Comparison of ENCODE assay signal across 9 cellular contexts in the genomic region with DNA sequence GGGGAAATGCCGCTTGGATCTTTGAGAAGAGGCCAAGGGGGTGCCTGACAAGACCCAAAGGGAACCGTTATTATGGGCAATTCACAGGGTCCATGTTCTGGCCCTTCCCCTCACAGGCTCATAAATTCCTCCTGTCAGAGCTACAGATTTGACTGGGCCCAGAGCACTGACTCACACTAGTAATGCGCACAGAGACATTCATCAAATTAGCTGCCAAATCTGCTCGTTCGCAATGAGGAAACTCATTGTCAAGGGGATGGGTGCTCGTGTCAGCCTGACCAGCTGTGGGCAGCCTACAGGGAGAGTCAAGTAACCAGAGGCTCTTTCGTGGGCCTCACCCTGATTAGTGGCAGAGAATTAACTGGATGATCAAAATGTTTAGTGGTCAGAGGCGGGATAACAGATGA.
DNase-seq lines count a peak whose midpoint lies in the region; ATAC-seq and TF ChIP-seq lines count a peak whose summit lies in the region.
"Had no signal": no experiment of that assay in that cellular context is flagged by ENCODE, and none has a peak within 500 bp of the region (broad histone marks: within the 10 kb centered on the region; RNA-seq: fewer than 3 reads in every experiment).

No MANE protein-coding gene starts in this region.

- peak overlapping the region in 1 of 2 donors; percentile 23 for H3K9ac ChIP-seq in colonic mucosa (ENCODE audit: low read depth in 2 of 2, low read length in 2 of 2)

- H3K27me3 ChIP-seq in colonic mucosa = no peaks in the 10 kb centered on the region

- DNase-seq in stimulated activated naive CD8-positive, alpha-beta T cell treated with anti-CD3 and anti-CD28 coated beads, Interleukin-15, amount 100 ng/mL, for 72 hours = no peak
- no peak for DNase-seq in stimulated activated naive CD8-positive, alpha-beta T cell treated with anti-CD3 and anti-CD28 coated beads, Interleukin-15, Interleukin-2, amounts not matched to agents 100 U/mL and 50 U/mL, for 24 hours
- DNase-seq in colonic mucosa (peak; percentile 60), CD14-positive monocyte (ENCODE audit: low spot score) (no peak), SKM-1 (lab: John Stamatoyannopoulos, UW; ENCODE audit: unreplicated experiment) (no peak), D341Med (ENCODE audit: low spot score) (no peak)
- no peak for DNase-seq in stimulated activated effector memory CD8-positive, alpha-beta T cell treated with anti-CD3 and anti-CD28 coated beads, Interleukin-12 subunit alpha, Interleukin-12 subunit beta, amount 100 ng/mL, for 72 hours (ENCODE audit: low spot score in 2 of 2)

- peak overlapping the region; percentile 77 for H3K27ac ChIP-seq in colonic mucosa

- H3K4me3 Mint-ChIP-seq in stimulated activated naive CD8-positive, alpha-beta T cell treated with anti-CD3 and anti-CD28 coated beads, Interleukin-15, amount 100 ng/mL, for 72 hours = no peak overlapping the region
- H3K4me3 Mint-ChIP-seq in stimulated activated effector memory CD8-positive, alpha-beta T cell treated with anti-CD3 and anti-CD28 coated beads, Interleukin-12 subunit alpha, Interleukin-12 subunit beta, amount 100 ng/mL, for 72 hours = no peak overlapping the region
- no peak overlapping the region for H3K4me3 Mint-ChIP-seq in CD14-positive monocyte
- H3K4me3 Mint-ChIP-seq: nephron had no signal

- no peak for TF ChIP-seq CTCF in colonic mucosa (IDR thresholded peaks at IDR 0.05)
- no peak for TF ChIP-seq CTCF in CD14-positive monocyte (IDR thresholded peaks at IDR 0.05)

- H3K4me1 Mint-ChIP-seq in stimulated activated naive CD8-positive, alpha-beta T cell treated with anti-CD3 and anti-CD28 coated beads, Interleukin-15, amount 100 ng/mL, for 72 hours = no peaks in the 10 kb centered on the region
- H3K4me1 Mint-ChIP-seq in stimulated activated effector memory CD8-positive, alpha-beta T cell treated with anti-CD3 and anti-CD28 coated beads, Interleukin-12 subunit alpha, Interleukin-12 subunit beta, amount 100 ng/mL, for 72 hours = no peaks in the 10 kb centered on the region
- peaks cover 2% of the 10 kb centered on the region for H3K4me1 Mint-ChIP-seq in CD14-positive monocyte

- no peak overlapping the region for H3K27ac Mint-ChIP-seq in stimulated activated naive CD8-positive, alpha-beta T cell treated with anti-CD3 and anti-CD28 coated beads, Interleukin-15, amount 100 ng/mL, for 72 hours
- H3K27ac Mint-ChIP-seq in stimulated activated effector memory CD8-positive, alpha-beta T cell treated with anti-CD3 and anti-CD28 coated beads, Interleukin-12 subunit alpha, Interleukin-12 subunit beta, amount 100 ng/mL, for 72 hours = no peak overlapping the region
- peak overlapping the region in 2 of 7 donors; percentile 58 to 66 for H3K27ac Mint-ChIP-seq in CD14-positive monocyte
- H3K27ac Mint-ChIP-seq: nephron had no signal

- intact Hi-C loops in colonic mucosa (cut with DNase I) (no loop called here), CD14-positive monocyte (cut with micrococcal nuclease) (no loop called here)

- H3K4me3 ChIP-seq in colonic mucosa = no peak overlapping the region

- H3K4me1 ChIP-seq in colonic mucosa = peaks cover 9% of the 10 kb centered on the region

- no peaks in the 10 kb centered on the region for H3K36me3 ChIP-seq in colonic mucosa

- peak; percentile 31 for ATAC-seq in stimulated activated naive CD8-positive, alpha-beta T cell treated with anti-CD3 and anti-CD28 coated beads, Interleukin-15, amount 100 ng/mL, for 72 hours
- ATAC-seq in stimulated activated naive CD8-positive, alpha-beta T cell treated with anti-CD3 and anti-CD28 coated beads, Interleukin-15, Interleukin-2, amounts not matched to agents 100 U/mL and 50 U/mL, for 24 hours = no peak
- ATAC-seq in HG03520 (IDR thresholded peaks at IDR 0.05; ENCODE audit: unreplicated experiment) = peak; percentile 27
- peak; percentile 46 for ATAC-seq in stimulated activated effector memory CD8-positive, alpha-beta T cell treated with anti-CD3 and anti-CD28 coated beads, Interleukin-12 subunit alpha, Interleukin-12 subunit beta, amount 100 ng/mL, for 72 hours

- H3K27me3 Mint-ChIP-seq in stimulated activated naive CD8-positive, alpha-beta T cell treated with anti-CD3 and anti-CD28 coated beads, Interleukin-15, amount 100 ng/mL, for 72 hours = peaks cover 8% of the 10 kb centered on the region
- H3K27me3 Mint-ChIP-seq in CD14-positive monocyte (ENCODE audit: low read depth in 3 of 3) = peaks cover 0 to 6% (median 2%) of the 10 kb centered on the region in 3 donors

- peaks cover 0 to 9% of the 10 kb centered on the region in 2 donors for H3K9me3 Mint-ChIP-seq in stimulated activated naive CD8-positive, alpha-beta T cell treated with anti-CD3 and anti-CD28 coated beads, Interleukin-15, amount 100 ng/mL, for 72 hours
- H3K9me3 Mint-ChIP-seq in stimulated activated effector memory CD8-positive, alpha-beta T cell treated with anti-CD3 and anti-CD28 coated beads, Interleukin-12 subunit alpha, Interleukin-12 subunit beta, amount 100 ng/mL, for 72 hours = no peaks in the 10 kb centered on the region
- H3K9me3 Mint-ChIP-seq in CD14-positive monocyte = no peaks in the 10 kb centered on the region
- H3K9me3 Mint-ChIP-seq: nephron had no signal

- H3K36me3 Mint-ChIP-seq in stimulated activated effector memory CD8-positive, alpha-beta T cell treated with anti-CD3 and anti-CD28 coated beads, Interleukin-12 subunit alpha, Interleukin-12 subunit beta, amount 100 ng/mL, for 72 hours = no peaks in the 10 kb centered on the region
- H3K36me3 Mint-ChIP-seq in CD14-positive monocyte = no peaks in the 10 kb centered on the region

- H3K9me3 ChIP-seq in colonic mucosa = no peaks in the 10 kb centered on the region
